In genomic region chr1:111402083-111402482, GRCh38 we compare ENCODE assay signal across 19 cellular contexts. TPM values are rescaled to one million over a fixed set of nuclear protein-coding genes. Genes with fewer than 3 reads are reported as not detected.
"Had no signal": no experiment of that assay in that cellular context is flagged by ENCODE, and none has a peak within 500 bp of the region (broad histone marks: within the 10 kb centered on the region; RNA-seq: fewer than 3 reads in every experiment).

No MANE protein-coding gene starts in this region.

- H3K4me1 ChIP-seq: suprapubic skin, transverse colon, uterus had no signal

- H3K27me3 ChIP-seq: uterus had no signal

- H3K4me3 ChIP-seq: esophagus squamous epithelium, heart right ventricle, SK-N-MC, suprapubic skin, transverse colon, uterus had no signal

- DNase-seq: activated B cell treated with CpG ODN at 0.5 μM for 24 hours; activated CD8-positive, alpha-beta memory T cell treated with anti-CD3 and anti-CD28 coated beads, Interleukin-2, amount 50 U/mL, for 4 hours; amniotic stem cell; effector CD8-positive, alpha-beta T cell; esophagus squamous epithelium; heart right ventricle; immature natural killer cell; left ventricle myocardium superior; occipital lobe; retina; Right ventricle myocardium superior; stimulated activated CD8-positive, alpha-beta memory T cell treated with anti-CD3 and anti-CD28 coated beads, Interleukin-4, amount 100 ng/mL, for 48 hours; transverse colon; uterus had no signal

- H3K27ac ChIP-seq: esophagus squamous epithelium, heart right ventricle, SK-N-MC, suprapubic skin, transverse colon, uterus had no signal

- H3K9me3 Mint-ChIP-seq: activated naive CD4-positive, alpha-beta T cell treated with anti-CD3 and anti-CD28 coated beads, Interleukin-2, amount 50 U/mL, for 24 hours; dendritic cell treated with granulocyte-macrophage colony-stimulating factor and Interleukin-4, amounts not matched to agents 40 ng/mL and 50 ng/mL, for 4 days; stimulated activated naive CD8-positive, alpha-beta T cell treated with anti-CD3 and anti-CD28 coated beads, Interleukin-15, Interleukin-2, amounts not matched to agents 100 ng/mL and 50 ng/mL, for 24 hours had no signal

- H3K27ac Mint-ChIP-seq: activated B cell treated with CpG ODN at 0.5 μM for 24 hours; dendritic cell treated with granulocyte-macrophage colony-stimulating factor and Interleukin-4, amounts not matched to agents 40 ng/mL and 50 ng/mL, for 4 days; immature natural killer cell; stimulated activated naive CD8-positive, alpha-beta T cell treated with anti-CD3 and anti-CD28 coated beads, Interleukin-15, Interleukin-2, amounts not matched to agents 100 ng/mL and 50 ng/mL, for 24 hours had no signal

- ATAC-seq: heart right ventricle, left ventricle myocardium superior had no signal

- H3K36me3 ChIP-seq: esophagus squamous epithelium, heart right ventricle, suprapubic skin, transverse colon, uterus had no signal

- H3K4me3 Mint-ChIP-seq: activated B cell treated with CpG ODN at 0.5 μM for 24 hours; activated naive CD4-positive, alpha-beta T cell treated with anti-CD3 and anti-CD28 coated beads, Interleukin-2, amount 50 U/mL, for 24 hours; dendritic cell treated with granulocyte-macrophage colony-stimulating factor and Interleukin-4, amounts not matched to agents 40 ng/mL and 50 ng/mL, for 4 days; immature natural killer cell; stimulated activated naive CD8-positive, alpha-beta T cell treated with anti-CD3 and anti-CD28 coated beads, Interleukin-15, Interleukin-2, amounts not matched to agents 100 ng/mL and 50 ng/mL, for 24 hours had no signal

- H3K36me3 Mint-ChIP-seq: activated naive CD4-positive, alpha-beta T cell treated with anti-CD3 and anti-CD28 coated beads, Interleukin-2, amount 50 U/mL, for 24 hours; immature natural killer cell had no signal

- H3K27me3 Mint-ChIP-seq: activated B cell treated with CpG ODN at 0.5 μM for 24 hours; activated naive CD4-positive, alpha-beta T cell treated with anti-CD3 and anti-CD28 coated beads, Interleukin-2, amount 50 U/mL, for 24 hours; stimulated activated naive CD8-positive, alpha-beta T cell treated with anti-CD3 and anti-CD28 coated beads, Interleukin-15, Interleukin-2, amounts not matched to agents 100 ng/mL and 50 ng/mL, for 24 hours had no signal

RNA-seq across cellular contexts. Expression of gene OVGP1, which starts 25.5 kb away (rescaled TPM):
- polyA plus RNA-seq: immature natural killer cell had no signal
